ENCODE assay signal across 18 cellular contexts in genomic region chr10:21926358-21926890, GRCh38.
A peak's percentile ranks its signal among the peaks of the same experiment; 100 is the strongest.
DNase-seq lines count a peak whose midpoint lies in the region; TF ChIP-seq lines count a peak whose summit lies in the region.
"Had no signal": no experiment of that assay in that cellular context is flagged by ENCODE, and none has a peak within 500 bp of the region (broad histone marks: within the 10 kb centered on the region; RNA-seq: fewer than 3 reads in every experiment).

No MANE protein-coding gene starts in this region.

- H2BK120ac ChIP-seq in trophoblast cell (ENCODE audit: insufficient read depth, low read length, poor library complexity), result no peak overlapping the region

- no peak overlapping the region for H2BK5ac ChIP-seq in trophoblast cell (ENCODE audit: low read depth, low read length, poor library complexity)

- no peak overlapping the region for H2AK5ac ChIP-seq in trophoblast cell (ENCODE audit: low read length)

- peaks cover 16% of the 10 kb centered on the region for H3K79me1 ChIP-seq in trophoblast cell (ENCODE audit: low read length)

- peak overlapping the region; percentile 0; the same call in 1 of the 2 replicates for H3K9ac ChIP-seq in GM23248
- no peak overlapping the region for H3K9ac ChIP-seq in trophoblast cell (ENCODE audit: low read length)
- H3K9ac ChIP-seq: KMS-11 had no signal

- peaks cover 32% of the 10 kb centered on the region for H3F3A ChIP-seq in GM23248 (ENCODE audit: insufficient read depth)

- no peak overlapping the region for H3K4ac ChIP-seq in trophoblast cell (ENCODE audit: low read depth, low read length)

- no peak overlapping the region for H3K14ac ChIP-seq in trophoblast cell (ENCODE audit: low read length)

- no peak for TF ChIP-seq CTCF in fibroblast of villous mesenchyme (IDR thresholded peaks at IDR 0.05; ENCODE audit: insufficient read depth, low read depth, low read length)

- H2BK12ac ChIP-seq in trophoblast cell (ENCODE audit: low read length), result no peak overlapping the region

- H3K27me3 ChIP-seq in GM23248 (replicated peaks; ENCODE audit: insufficient read depth) (no peaks in the 10 kb centered on the region), SJSA1 (replicated peaks) (no peaks in the 10 kb centered on the region), trophoblast cell (ENCODE audit: insufficient read depth, low read length) (no peaks in the 10 kb centered on the region)
- H3K27me3 ChIP-seq: ovary, testis had no signal

- H2AFZ ChIP-seq in GM23248 (no peak overlapping the region), trophoblast cell (ENCODE audit: insufficient read depth, low read length, poor library complexity) (no peak overlapping the region)
- H2AFZ ChIP-seq: GM23338 had no signal

- no peak overlapping the region for H4K8ac ChIP-seq in trophoblast cell (ENCODE audit: low read depth, low read length)

- H4K20me1 ChIP-seq in GM23248 (ENCODE audit: insufficient read depth), result no peaks in the 10 kb centered on the region

- peak; percentile 38 for DNase-seq in GM23248
- no peak for DNase-seq in SJSA1 (ENCODE audit: low read depth in 1 of 2, low spot score in 2 of 2)
- peak; percentile 26 for DNase-seq in fibroblast of villous mesenchyme (ENCODE audit: low read depth)
- peak; percentile 84 to 95 for DNase-seq in trophoblast cell
- DNase-seq in anterior cingulate cortex (lab: John Stamatoyannopoulos, UW), result no peak
- no peak for DNase-seq in middle frontal gyrus (ENCODE audit: extremely low spot score, low spot score)
- DNase-seq in amniotic stem cell (lab: John Stamatoyannopoulos, UW), result no peak
- DNase-seq in effector CD4-positive, alpha-beta T cell, result no peak
- DNase-seq: activated CD4-positive, alpha-beta T cell treated with anti-CD3 and anti-CD28 coated beads, Interleukin-2, amount 50 U/mL, for 48 hours; activated T-cell treated with anti-CD3 and anti-CD28 coated beads, Interleukin-2, amount 50 U/mL, for 1 hour; left cardiac atrium; NCI-H1105 treated with DMSO at 0.1 percent for 48 hours; NCI-H774; ovary; testis had no signal

- no peak overlapping the region for H3K23ac ChIP-seq in trophoblast cell (ENCODE audit: low read length)

- H3K18ac ChIP-seq in trophoblast cell (ENCODE audit: low read length), result no peak overlapping the region

- in situ Hi-C loops in GM23248 (cut with MboI), result loop anchor here (25.0 kb wide), 1 partner anchor 389 kb away; the partner anchor contains the start of genes MLLT10 and SKIDA1

- H3K27ac ChIP-seq in GM23248 (peak overlapping the region; percentile 60), SJSA1 (peak overlapping the region; percentile 83), trophoblast cell (ENCODE audit: low read depth, low read length) (no peak overlapping the region)
- H3K27ac ChIP-seq: HL-60, KMS-11, ovary, testis had no signal

- H3K79me2 ChIP-seq in GM23248 (ENCODE audit: insufficient read depth) (peaks cover 36% of the 10 kb centered on the region), trophoblast cell (ENCODE audit: control insufficient read depth, insufficient read depth, low read length, poor library complexity) (peaks cover 4% of the 10 kb centered on the region)

- no peaks in the 10 kb centered on the region for H3K9me2 ChIP-seq in GM23248 (ENCODE audit: insufficient read depth)

- H3K36me3 ChIP-seq in GM23248 (ENCODE audit: low read depth), result no peaks in the 10 kb centered on the region
- H3K36me3 ChIP-seq in SJSA1, result no peaks in the 10 kb centered on the region
- no peaks in the 10 kb centered on the region for H3K36me3 ChIP-seq in trophoblast cell (ENCODE audit: control insufficient read depth in 1 of 2, insufficient read depth in 2 of 2, low read length in 2 of 2)
- H3K36me3 ChIP-seq: ovary had no signal

- H4K91ac ChIP-seq in trophoblast cell (ENCODE audit: low read depth, low read length), result peak overlapping the region; percentile 92

- H4K12ac ChIP-seq in trophoblast cell (ENCODE audit: low read depth, low read length), result no peak overlapping the region

- H3K9me3 ChIP-seq in GM23248 (ENCODE audit: low read depth) (no peaks in the 10 kb centered on the region), SJSA1 (replicated peaks) (no peaks in the 10 kb centered on the region), trophoblast cell (ENCODE audit: insufficient read depth, low read depth, low read length) (no peaks in the 10 kb centered on the region)
- H3K9me3 ChIP-seq: ovary, testis had no signal

- H3K4me3 ChIP-seq in GM23248, result peak overlapping the region; percentile 50
- no peak overlapping the region for H3K4me3 ChIP-seq in SJSA1
- H3K4me3 ChIP-seq in fibroblast of villous mesenchyme (ENCODE audit: low read depth, low read length), result no peak overlapping the region
- H3K4me3 ChIP-seq in trophoblast cell (ENCODE audit: low read depth, low read length), result no peak overlapping the region
- H3K4me3 ChIP-seq: GM23338, ovary, testis had no signal

- H3K4me2 ChIP-seq in GM23248 (ENCODE audit: unreplicated experiment) (peak overlapping the region; percentile 82), trophoblast cell (ENCODE audit: low read length) (no peak overlapping the region)
- H3K4me2 ChIP-seq: GM23338, KMS-11 had no signal

- peaks cover 37% of the 10 kb centered on the region for H3K4me1 ChIP-seq in GM23248 (ENCODE audit: insufficient read depth)
- peaks cover 44% of the 10 kb centered on the region for H3K4me1 ChIP-seq in SJSA1 (replicated peaks)
- H3K4me1 ChIP-seq in trophoblast cell (ENCODE audit: control insufficient read depth in 1 of 2, insufficient read depth in 2 of 2, low read length in 2 of 2), result peaks cover 3 to 7% of the 10 kb centered on the region in 2 experiments
- H3K4me1 ChIP-seq: testis had no signal

Comparison
In these comparisons a context has a peak if more than half of its experiments do, and no peak if none do; other contexts are left out.
1. DNase-seq: peak in GM23248 (single experiment), fibroblast of villous mesenchyme (single experiment) and trophoblast cell (2 of 2); none in SJSA1 (0 of 2), anterior cingulate cortex (0 of 58), middle frontal gyrus (single experiment), amniotic stem cell (single experiment) and effector CD4-positive, alpha-beta T cell (single experiment).